ENCODE assay signal across 9 cellular contexts in genomic region chr22:23751441-23751996, GRCh38. TPM values are rescaled to one million over a fixed set of nuclear protein-coding genes. Genes with fewer than 3 reads are reported as not detected.
A peak's percentile ranks its signal among the peaks of the same experiment; 100 is the strongest.
DNase-seq lines count a peak whose midpoint lies in the region; ATAC-seq and TF ChIP-seq lines count a peak whose summit lies in the region.
"Had no signal": no experiment of that assay in that cellular context is flagged by ENCODE, and none has a peak within 500 bp of the region (broad histone marks: within the 10 kb centered on the region; RNA-seq: fewer than 3 reads in every experiment).

No MANE protein-coding gene starts in this region.

- H3K4me3 ChIP-seq in AG09309 (ENCODE audit: control insufficient read depth, low read depth, low read length) = peak overlapping the region; percentile 49
- H3K4me3 ChIP-seq in endodermal cell (ENCODE audit: low read length) = peak overlapping the region; percentile 88

- peaks cover 3% of the 10 kb centered on the region for H3K36me3 Mint-ChIP-seq in endodermal cell (ENCODE audit: low read depth)

- H3K27me3 ChIP-seq in endodermal cell (ENCODE audit: control insufficient read depth, insufficient read depth, low read length, poor library complexity, severe bottlenecking) = no peaks in the 10 kb centered on the region

- H3K4me3 Mint-ChIP-seq in endodermal cell = peak overlapping the region; percentile 65

- peak overlapping the region; percentile 80 for H3K9ac ChIP-seq in endodermal cell (ENCODE audit: extremely low read depth, low read length, poor library complexity, severe bottlenecking)

- TF ChIP-seq CTCF in AG09309 (IDR thresholded peaks at IDR 0.05; ENCODE audit: control insufficient read depth, insufficient read depth, low read depth, low read length, missing control alignments) = no peak
- no peak for TF ChIP-seq CTCF in endodermal cell (conservative IDR thresholded peaks at IDR 0.05)

- no peaks in the 10 kb centered on the region for H3K4me1 ChIP-seq in endodermal cell (ENCODE audit: control insufficient read depth, insufficient read depth, low read length)

- H3K9me3 Mint-ChIP-seq in endodermal cell = no peaks in the 10 kb centered on the region

- WGBS in endodermal cell (ENCODE audit: insufficient coverage in 1 of 2, insufficient read length in 1 of 2), 2 experiments = 32 to 46% methylated on average over 15 to 22 of the region's 22 CpGs

- H3K36me3 ChIP-seq in endodermal cell (ENCODE audit: control insufficient read depth, insufficient read depth, low read length) = no peaks in the 10 kb centered on the region

- peaks cover 10% of the 10 kb centered on the region for H3K4me1 Mint-ChIP-seq in endodermal cell

- no peaks in the 10 kb centered on the region for H3K27me3 Mint-ChIP-seq in endodermal cell (ENCODE audit: insufficient read depth)

- peak overlapping the region; percentile 91 for H3K27ac Mint-ChIP-seq in endodermal cell

- DNase-seq in AG09309 (ENCODE audit: low read depth) (no peak), OCI-M1 (lab: John Stamatoyannopoulos, UW) (peak; percentile 76), endodermal cell (peak; percentile 75), myocyte (ENCODE audit: low read depth) (peak; percentile 35), hepatic stellate cell (ENCODE audit: low spot score) (no peak), GDM1 (lab: John Stamatoyannopoulos, UW) (no peak)
- no peak for DNase-seq in stimulated activated CD4-positive, alpha-beta T cell treated with anti-CD3 and anti-CD28 coated beads, Interleukin-2, amount 100 ng/mL, for 48 hours

- peak overlapping the region; percentile 83 for H3K27ac ChIP-seq in endodermal cell (ENCODE audit: low read depth, low read length)

- H3K9me3 ChIP-seq in endodermal cell (ENCODE audit: control insufficient read depth, low read length) = no peaks in the 10 kb centered on the region

- peak; percentile 11 for ATAC-seq in GM21390 (IDR thresholded peaks at IDR 0.05; ENCODE audit: unreplicated experiment)

RNA-seq across cellular contexts. Expression of gene ZNF70, which starts 0.6 kb away (rescaled TPM):
- total RNA-seq in endodermal cell = 1 to 10 TPM; 4.7 to 5.7 TPM
- polyA plus RNA-seq in endodermal cell (2013, experiment 1 of 2) = 4.4 TPM
- polyA plus RNA-seq in endodermal cell (2013, experiment 2 of 2) = 3.8 TPM
- total RNA-seq in myocyte = 3.0 and 3.2 TPM in 2 replicates
- polyA plus RNA-seq in myocyte (2012) = 3.1 TPM

RNA-seq across cellular contexts. Expression of gene VPREB3, which starts 2.7 kb away (rescaled TPM):
- total RNA-seq in endodermal cell (not detected), myocyte (0.51 TPM in 1 of 2 replicates, not detected in the other)
- polyA plus RNA-seq in endodermal cell (2013, experiment 1 of 2) = not detected
- polyA plus RNA-seq in endodermal cell (2013, experiment 2 of 2) = not detected
- polyA plus RNA-seq in myocyte (2012) = 0.25 TPM
- total RNA-seq: pulmonary artery endothelial cell had no signal

RNA-seq across cellular contexts. Expression of gene C22orf15, which starts 11.3 kb away (rescaled TPM):
- total RNA-seq in endodermal cell (1 to 10 TPM; 1.5 to 2.2 TPM), myocyte (1.2 TPM in 1 of 2 replicates, not detected in the other)
- 2.7 TPM for polyA plus RNA-seq in endodermal cell (2013, experiment 1 of 2)
- 3.0 TPM for polyA plus RNA-seq in endodermal cell (2013, experiment 2 of 2)
- polyA plus RNA-seq in myocyte (2012) = 0.34 TPM

RNA-seq across cellular contexts. Expression of gene CHCHD10, which starts 16.3 kb away (rescaled TPM):
- total RNA-seq in endodermal cell (100 to 1,000 TPM in 1 of 2 donors, 10 to 100 TPM in 1; 76.1 to 103 TPM), myocyte (2.7 and 19.8 TPM in 2 replicates)
- 75.1 TPM for polyA plus RNA-seq in endodermal cell (2013, experiment 1 of 2)
- 66.0 TPM for polyA plus RNA-seq in endodermal cell (2013, experiment 2 of 2)
- polyA plus RNA-seq in myocyte (2012) = 140 TPM

RNA-seq across cellular contexts. Expression of gene MMP11, which starts 21.1 kb away (rescaled TPM):
- total RNA-seq in endodermal cell (10 to 100 TPM in 1 of 2 donors, 1 to 10 TPM in 1; 9.7 to 14.3 TPM), myocyte (51.5 and 67.7 TPM in 2 replicates)
- 14.7 TPM for polyA plus RNA-seq in endodermal cell (2013, experiment 1 of 2)
- polyA plus RNA-seq in endodermal cell (2013, experiment 2 of 2) = 14.5 TPM
- polyA plus RNA-seq in myocyte (2012) = 303 TPM

Comparison
In these comparisons a context has a peak if more than half of its experiments do, and no peak if none do; other contexts are left out.
1. DNase-seq: peak in OCI-M1 (single experiment), endodermal cell (single experiment) and myocyte (single experiment); none in AG09309 (single experiment), stimulated activated CD4-positive, alpha-beta T cell treated with anti-CD3 and anti-CD28 coated beads, Interleukin-2, amount 100 ng/mL, for 48 hours (0 of 2), hepatic stellate cell (single experiment) and GDM1 (single experiment).